21 cellular contexts compared by ENCODE assay signal in the genomic region with DNA sequence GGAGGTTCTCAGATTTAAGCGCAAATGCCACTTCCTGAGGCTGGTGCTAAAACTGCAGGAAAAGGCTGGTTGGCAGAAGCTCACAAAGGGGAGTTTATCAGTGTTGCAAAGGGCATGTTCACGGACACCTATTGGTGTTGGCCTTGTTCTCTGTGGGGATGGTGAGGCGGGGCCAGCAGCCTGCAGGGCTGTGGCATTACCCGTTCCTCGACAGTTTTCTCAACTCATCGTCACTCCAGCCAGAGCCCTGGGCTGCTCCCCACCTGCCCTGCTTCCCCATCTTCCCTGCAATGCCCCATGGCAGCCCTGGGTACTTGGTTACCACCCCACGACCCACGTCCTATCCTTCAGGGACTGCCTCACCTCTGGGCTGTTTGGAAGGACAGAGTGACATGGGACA.
DNase-seq lines count a peak whose midpoint lies in the region; ATAC-seq, FAIRE-seq and TF ChIP-seq lines count a peak whose summit lies in the region.
"Had no signal": no experiment of that assay in that cellular context is flagged by ENCODE, and none has a peak within 500 bp of the region (broad histone marks: within the 10 kb centered on the region; RNA-seq: fewer than 3 reads in every experiment).

No MANE protein-coding gene starts in this region.

- H3K36me3 Mint-ChIP-seq in endodermal cell (ENCODE audit: low read depth), result no peaks in the 10 kb centered on the region
- no peaks in the 10 kb centered on the region for H3K36me3 Mint-ChIP-seq in nephron progenitor cell (ENCODE audit: low read depth)
- H3K36me3 Mint-ChIP-seq in T-cell, result no peaks in the 10 kb centered on the region
- H3K36me3 Mint-ChIP-seq: CD4-positive, CD25-positive, alpha-beta regulatory T cell had no signal

- H3K4me1 Mint-ChIP-seq in endodermal cell (peaks cover 10% of the 10 kb centered on the region), nephron progenitor cell (peaks cover 55% of the 10 kb centered on the region), T-cell (no peaks in the 10 kb centered on the region)
- H3K4me1 Mint-ChIP-seq: CD4-positive, CD25-positive, alpha-beta regulatory T cell had no signal

- no peaks in the 10 kb centered on the region for H3K27me3 Mint-ChIP-seq in endodermal cell (ENCODE audit: insufficient read depth)
- peaks cover 7% of the 10 kb centered on the region for H3K27me3 Mint-ChIP-seq in nephron progenitor cell (ENCODE audit: low read depth, poor library complexity)
- H3K27me3 Mint-ChIP-seq in T-cell, result peaks cover 4 to 8% of the 10 kb centered on the region in 2 donors
- H3K27me3 Mint-ChIP-seq: CD4-positive, CD25-positive, alpha-beta regulatory T cell had no signal

- ATAC-seq in right lobe of liver (peak; percentile 21 to 67 (median 44)), HepG2 (no peak), HG02763 (IDR thresholded peaks at IDR 0.05; ENCODE audit: unreplicated experiment) (no peak), T-cell (replicated peaks in 1 of 4) (no peak)
- ATAC-seq: SK-N-SH treated with all-trans-retinoic acid at 6 μM for 48 hours had no signal

- H3K27ac ChIP-seq in right lobe of liver, result no peak overlapping the region
- H3K27ac ChIP-seq in HepG2 (ENCODE audit: extremely low read length, insufficient read depth, low read length), result no peak overlapping the region
- peak overlapping the region; percentile 41 for H3K27ac ChIP-seq in endodermal cell (ENCODE audit: low read depth, low read length)
- H3K27ac ChIP-seq: PC-9 had no signal

- no peaks in the 10 kb centered on the region for H3K9me3 ChIP-seq in right lobe of liver
- no peaks in the 10 kb centered on the region for H3K9me3 ChIP-seq in HepG2 (ENCODE audit: low read length)
- H3K9me3 ChIP-seq in endodermal cell (ENCODE audit: control insufficient read depth, low read length), result no peaks in the 10 kb centered on the region

- TF ChIP-seq POLR2A in right lobe of liver (IDR thresholded peaks at IDR 0.05), result no peak
- TF ChIP-seq POLR2A in HepG2 (IDR thresholded peaks at IDR 0.05; ENCODE audit: insufficient read depth in 1 of 2, low read depth in 2 of 2, low read length in 2 of 2), result no peak

- H3K4me3 ChIP-seq in right lobe of liver (no peak overlapping the region), HepG2 (replicated peaks in 1 of 3; ENCODE audit: insufficient read depth in 1 of 3, low read depth in 2 of 3, low read length in 3 of 3) (no peak overlapping the region), endodermal cell (ENCODE audit: low read length) (no peak overlapping the region)
- H3K4me3 ChIP-seq: PC-9 had no signal

- DNase-seq in right lobe of liver, result peak in 1 of 3 donors; percentile 15
- no peak for DNase-seq in HepG2 (ENCODE audit: low spot score)
- DNase-seq in endodermal cell, result no peak
- no peak for DNase-seq in nephron progenitor cell
- no peak for DNase-seq in T-cell
- no peak for DNase-seq in NCI-H2196 treated with DMSO at 0.1 percent for 48 hours (lab: John Stamatoyannopoulos, UW; ENCODE audit: unreplicated experiment)
- no peak for DNase-seq in 8988T
- DNase-seq: Calu3; CD4-positive, CD25-positive, alpha-beta regulatory T cell; DND-41; GF-D8; GOT3; HFFc6; Karpas-422; MM.1S; NCI-H1105 treated with DMSO at 0.1 percent for 48 hours; NCI-H1930; NCI-H524; PC-9 had no signal

- no peak overlapping the region for H2AFZ ChIP-seq in HepG2 (ENCODE audit: low read length)
- H2AFZ ChIP-seq: PC-9 had no signal

- BruUV-seq in HepG2 (replicated peaks; lab: Mats Ljungman, UMichigan), result no TSS peak

- WGBS in right lobe of liver (ENCODE audit: insufficient coverage, low coverage, low lambda C conversion rate, missing lambda C conversion rate), result 53% methylated on average over 4 of the region's 8 CpGs
- 91% methylated on average over 8 of the region's 8 CpGs for WGBS in HepG2 (ENCODE audit: low lambda C conversion rate)
- 68 to 70% methylated on average over 6 to 8 of the region's 8 CpGs for WGBS in endodermal cell (ENCODE audit: insufficient coverage in 1 of 2, insufficient read length in 1 of 2), 2 experiments

- TF ChIP-seq CTCF in right lobe of liver (IDR thresholded peaks at IDR 0.05), result no peak
- TF ChIP-seq CTCF in HepG2 (CRISPR knock-in tag; IDR thresholded peaks at IDR 0.05), result no peak
- no peak for TF ChIP-seq CTCF in endodermal cell (conservative IDR thresholded peaks at IDR 0.05)
- no peak for TF ChIP-seq CTCF in nephron progenitor cell (IDR thresholded peaks at IDR 0.05)

- H3K4me1 ChIP-seq in right lobe of liver (peaks cover 0 to 12% (median 0%) of the 10 kb centered on the region in 4 donors), HepG2 (ENCODE audit: insufficient read depth, low read length) (peaks cover 41% of the 10 kb centered on the region), endodermal cell (ENCODE audit: control insufficient read depth, insufficient read depth, low read length) (no peaks in the 10 kb centered on the region)

- TF ChIP-seq RAD21 in HepG2 (CRISPR knock-in tag; IDR thresholded peaks at IDR 0.05), result no peak

- no peaks in the 10 kb centered on the region for H3K79me2 ChIP-seq in HepG2 (ENCODE audit: insufficient read depth, low read length)

- in situ Hi-C loops in HepG2 (cut with HindIII; ENCODE audit: extremely low pct_ligation_motif_present, low pct_unique_long_range_greater_than_20kb), result no loop called here

- H3K9ac ChIP-seq in HepG2 (ENCODE audit: insufficient read depth, low read depth, low read length) (no peak overlapping the region), endodermal cell (ENCODE audit: extremely low read depth, low read length, poor library complexity, severe bottlenecking) (no peak overlapping the region)

- peaks cover 19% of the 10 kb centered on the region; the same call in 1 of the 2 replicates for H4K20me1 ChIP-seq in HepG2 (ENCODE audit: insufficient read depth, low read length)

- H3K27ac Mint-ChIP-seq in endodermal cell, result no peak overlapping the region
- H3K27ac Mint-ChIP-seq in nephron progenitor cell, result peak overlapping the region; percentile 85
- no peak overlapping the region for H3K27ac Mint-ChIP-seq in T-cell
- H3K27ac Mint-ChIP-seq: CD4-positive, CD25-positive, alpha-beta regulatory T cell; HFFc6 had no signal

- FAIRE-seq in HepG2 (lab: Jason Lieb, UNC), result no peak

- CTCF ChIA-PET in HepG2 (lab: Yijun Ruan, JAX; ENCODE audit: low intra/inter-chr PET ratio, low total read pairs) (no interaction called here), T-cell (lab: Charles Lee) (no interaction called here)

- intact Hi-C loops in right lobe of liver (cut with DNase I) (no loop called here), HepG2 (cut with micrococcal nuclease; ENCODE audit: unreplicated experiment) (no loop called here)

- POLR2A ChIA-PET in HepG2 (lab: Yijun Ruan, JAX), result no interaction called here
- POLR2A ChIA-PET in T-cell (lab: Charles Lee), result no interaction called here

- H3K9me3 Mint-ChIP-seq in endodermal cell, result no peaks in the 10 kb centered on the region
- H3K9me3 Mint-ChIP-seq in nephron progenitor cell, result peaks cover 8% of the 10 kb centered on the region
- no peaks in the 10 kb centered on the region for H3K9me3 Mint-ChIP-seq in T-cell

- H3K27me3 ChIP-seq in right lobe of liver (no peaks in the 10 kb centered on the region), HepG2 (ENCODE audit: control insufficient read depth in 1 of 2, insufficient read depth in 2 of 2, low read length in 2 of 2) (no peaks in the 10 kb centered on the region), endodermal cell (ENCODE audit: control insufficient read depth, insufficient read depth, low read length, poor library complexity, severe bottlenecking) (no peaks in the 10 kb centered on the region)

- no peak for TF ChIP-seq EP300 in HepG2 (IDR thresholded peaks at IDR 0.05; ENCODE audit: low read depth in 2 of 2, low read length in 2 of 2)
- TF ChIP-seq EP300 in HepG2 (CRISPR knock-in tag; IDR thresholded peaks at IDR 0.05; ENCODE audit: borderline replicate concordance), result no peak

- H3K4me3 Mint-ChIP-seq in endodermal cell (no peak overlapping the region), nephron progenitor cell (no peak overlapping the region), T-cell (no peak overlapping the region)
- H3K4me3 Mint-ChIP-seq: CD4-positive, CD25-positive, alpha-beta regulatory T cell; HFFc6 had no signal

- H3K36me3 ChIP-seq in right lobe of liver (no peaks in the 10 kb centered on the region), HepG2 (replicated peaks in 1 of 2; ENCODE audit: control insufficient read depth in 1 of 2, insufficient read depth in 2 of 2, low read length in 2 of 2) (peaks cover 1 to 3% of the 10 kb centered on the region in 2 experiments; a peak in 1 of 5 replicates), endodermal cell (ENCODE audit: control insufficient read depth, insufficient read depth, low read length) (no peaks in the 10 kb centered on the region)

- H3K4me2 ChIP-seq in HepG2 (ENCODE audit: low read depth, low read length), result no peak overlapping the region
- H3K4me2 ChIP-seq: PC-9 had no signal

TF ChIP-seq in HepG2, 621 proteins besides CTCF, POLR2A, EP300 and RAD21 (continues in another document):
- TF ChIP-seq ZNF484 (CRISPR knock-in tag; IDR thresholded peaks at IDR 0.05; ENCODE audit: borderline replicate concordance, low read depth), result no peak
- TF ChIP-seq NR2F6 (IDR thresholded peaks at IDR 0.05), result no peak
- no peak for TF ChIP-seq NR2F6 (CRISPR knock-in tag; IDR thresholded peaks at IDR 0.05)
- TF ChIP-seq IKZF1 (IDR thresholded peaks at IDR 0.05), result no peak
- TF ChIP-seq ZNF780A (CRISPR knock-in tag; IDR thresholded peaks at IDR 0.05), result no peak
- TF ChIP-seq ZBTB38 (CRISPR knock-in tag; IDR thresholded peaks at IDR 0.05), result no peak
- TF ChIP-seq, protein P1, sequence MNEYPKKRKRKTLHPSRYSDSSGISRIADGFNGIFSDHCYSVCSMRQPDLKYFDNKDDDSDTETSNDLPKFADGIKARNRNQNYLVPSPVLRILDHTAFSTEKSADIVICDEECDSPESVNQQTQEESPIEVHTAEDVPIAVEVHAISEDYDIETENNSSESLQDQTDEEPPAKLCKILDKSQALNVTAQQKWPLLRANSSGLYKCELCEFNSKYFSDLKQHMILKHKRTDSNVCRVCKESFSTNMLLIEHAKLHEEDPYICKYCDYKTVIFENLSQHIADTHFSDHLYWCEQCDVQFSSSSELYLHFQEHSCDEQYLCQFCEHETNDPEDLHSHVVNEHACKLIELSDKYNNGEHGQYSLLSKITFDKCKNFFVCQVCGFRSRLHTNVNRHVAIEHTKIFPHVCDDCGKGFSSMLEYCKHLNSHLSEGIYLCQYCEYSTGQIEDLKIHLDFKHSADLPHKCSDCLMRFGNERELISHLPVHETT (CRISPR knock-in tag; conservative IDR thresholded peaks at IDR 0.05), result no peak
- no peak for TF ChIP-seq ISL2 (CRISPR knock-in tag; IDR thresholded peaks at IDR 0.05)
- no peak for TF ChIP-seq ATF1 (CRISPR knock-in tag; IDR thresholded peaks at IDR 0.05)

Comparison
In these comparisons a context has a peak if more than half of its experiments do, and no peak if none do; other contexts are left out.
1. ATAC-seq: peak in right lobe of liver (4 of 4); none in HepG2 (single experiment), HG02763 (single experiment) and T-cell (0 of 4).